8 cellular contexts compared by ENCODE assay signal in genomic region chr15:70528270-70528706, GRCh38.
A peak's percentile ranks its signal among the peaks of the same experiment; 100 is the strongest.
DNase-seq lines count a peak whose midpoint lies in the region; ATAC-seq and TF ChIP-seq lines count a peak whose summit lies in the region.

No MANE protein-coding gene starts in this region.

- H3K9me2 ChIP-seq in GM23338 (ENCODE audit: insufficient read depth) = 0 out of 2 replicates have a peak, but pooled peaks cover 2% of the 10 kb centered on the region

- no peaks in the 10 kb centered on the region for H3K79me2 ChIP-seq in GM23338 (replicated peaks; ENCODE audit: insufficient read depth)

- TF ChIP-seq CTCF in lower lobe of right lung (IDR thresholded peaks at IDR 0.05) (no peak), GM23338 (conservative IDR thresholded peaks at IDR 0.05; ENCODE audit: low read depth in 2 of 2) (no peak)

- H3K27ac ChIP-seq in lower lobe of right lung (peak overlapping the region; percentile 43), GM23338 (ENCODE audit: low read depth) (no peak overlapping the region)

- peak overlapping the region; percentile 64 for H3K4me3 Mint-ChIP-seq in activated T-cell treated with anti-CD3 and anti-CD28 coated beads, Interleukin-2, amount 50 U/mL, for 4 hours
- no peak overlapping the region for H3K4me3 Mint-ChIP-seq in GM23338

- no peak for TF ChIP-seq POLR2A in GM18505 (IDR thresholded peaks at IDR 0.05; ENCODE audit: borderline replicate concordance, extremely low read depth, insufficient read depth, insufficient read length)

- H3K9me3 ChIP-seq in lower lobe of right lung = no peaks in the 10 kb centered on the region

- no peaks in the 10 kb centered on the region for H3K36me3 ChIP-seq in lower lobe of right lung
- no peaks in the 10 kb centered on the region for H3K36me3 ChIP-seq in GM23338 (ENCODE audit: insufficient read depth)

- peaks cover 73% of the 10 kb centered on the region for H3K4me1 Mint-ChIP-seq in activated T-cell treated with anti-CD3 and anti-CD28 coated beads, Interleukin-2, amount 50 U/mL, for 4 hours (ENCODE audit: low read depth)
- peaks cover 23% of the 10 kb centered on the region for H3K4me1 Mint-ChIP-seq in GM23338

- H3K36me3 Mint-ChIP-seq in activated T-cell treated with anti-CD3 and anti-CD28 coated beads, Interleukin-2, amount 50 U/mL, for 4 hours (ENCODE audit: insufficient read depth) = no peaks in the 10 kb centered on the region
- no peaks in the 10 kb centered on the region for H3K36me3 Mint-ChIP-seq in GM23338 (ENCODE audit: low read depth)

- H3K27ac Mint-ChIP-seq in GM23338 = no peak overlapping the region

- no peaks in the 10 kb centered on the region for H4K20me1 ChIP-seq in GM23338 (replicated peaks; ENCODE audit: insufficient read depth)

- ATAC-seq in GM18505 (IDR thresholded peaks at IDR 0.05; ENCODE audit: unreplicated experiment) (peak; percentile 78), HG02798 (IDR thresholded peaks at IDR 0.05; ENCODE audit: poor library complexity, unreplicated experiment) (peak; percentile 79), lower lobe of right lung (peak; percentile 86 to 87), GM23338 (no peak)
- ATAC-seq in activated T-cell treated with anti-CD3 and anti-CD28 coated beads, Interleukin-2, amount 50 U/mL, for 4 hours = peak; percentile 89 to 95

- H3K4me3 ChIP-seq in lower lobe of right lung (peak overlapping the region; percentile 17), GM23338 (no peak overlapping the region)

- peak; percentile 44 for DNase-seq in NK-92 (lab: John Stamatoyannopoulos, UW; ENCODE audit: unreplicated experiment)
- DNase-seq in activated T-cell treated with anti-CD3 and anti-CD28 coated beads, Interleukin-2, amount 50 U/mL, for 4 hours = peak; percentile 39
- DNase-seq in lower lobe of right lung = no peak
- DNase-seq in HuH-7.5 (ENCODE audit: low spot score) = no peak
- no peak for DNase-seq in GM23338 (ENCODE audit: low spot score)
- DNase-seq in COR-L47 (lab: John Stamatoyannopoulos, UW) = no peak

- intact Hi-C loops in lower lobe of right lung (cut with DNase I) = no loop called here

- no peaks in the 10 kb centered on the region for H3F3A ChIP-seq in GM23338 (replicated peaks; ENCODE audit: low read depth)

- H3K4me2 ChIP-seq in GM23338 = no peak overlapping the region

- H3K4me1 ChIP-seq in lower lobe of right lung = peaks cover 16% of the 10 kb centered on the region
- H3K4me1 ChIP-seq in GM23338 (ENCODE audit: insufficient read depth) = peaks cover 2% of the 10 kb centered on the region; the same call in 1 of the 2 replicates

- H3K27me3 Mint-ChIP-seq in activated T-cell treated with anti-CD3 and anti-CD28 coated beads, Interleukin-2, amount 50 U/mL, for 4 hours (ENCODE audit: low read depth) = no peaks in the 10 kb centered on the region
- H3K27me3 Mint-ChIP-seq in GM23338 (ENCODE audit: insufficient read depth, low read depth, poor library complexity) = no peaks in the 10 kb centered on the region

- no peaks in the 10 kb centered on the region for H3K27me3 ChIP-seq in lower lobe of right lung (ENCODE audit: low read depth)
- no peaks in the 10 kb centered on the region for H3K27me3 ChIP-seq in GM23338 (ENCODE audit: insufficient read depth)

- H2AFZ ChIP-seq in GM23338 = no peak overlapping the region

- peaks cover 5% of the 10 kb centered on the region for H3K9me3 Mint-ChIP-seq in activated T-cell treated with anti-CD3 and anti-CD28 coated beads, Interleukin-2, amount 50 U/mL, for 4 hours
- H3K9me3 Mint-ChIP-seq in GM23338 = no peaks in the 10 kb centered on the region; the same call in 2 of the 3 replicates

TF ChIP-seq in GM23338, 12 proteins besides CTCF, POLR2A, EP300 and RAD21 (continues in another document):
- no peak for TF ChIP-seq ZNF114 (CRISPR knock-in tag; IDR thresholded peaks at IDR 0.05)
- TF ChIP-seq NANOG (IDR thresholded peaks at IDR 0.05; ENCODE audit: borderline replicate concordance) = no peak
- no peak for TF ChIP-seq CREB1 (CRISPR knock-in tag; IDR thresholded peaks at IDR 0.05; ENCODE audit: low read depth)
- TF ChIP-seq EZH2 (IDR thresholded peaks at IDR 0.05; ENCODE audit: low read depth, unreplicated experiment) = no peak
- no peak for TF ChIP-seq EZH2phosphoT487 (IDR thresholded peaks at IDR 0.05; ENCODE audit: unreplicated experiment)
- no peak for TF ChIP-seq JUNB (IDR thresholded peaks at IDR 0.05; ENCODE audit: unreplicated experiment)
- no peak for TF ChIP-seq ZNF462 (CRISPR knock-in tag; IDR thresholded peaks at IDR 0.05)
- TF ChIP-seq REST (IDR thresholded peaks at IDR 0.05; ENCODE audit: unreplicated experiment) = no peak
- TF ChIP-seq POLR2AphosphoS5 (IDR thresholded peaks at IDR 0.05; ENCODE audit: low read depth) = no peak

Comparison
In these comparisons a context has a peak if more than half of its experiments do, and no peak if none do; other contexts are left out.
1. DNase-seq: peak in NK-92 (single experiment) and activated T-cell treated with anti-CD3 and anti-CD28 coated beads, Interleukin-2, amount 50 U/mL, for 4 hours (single experiment); none in lower lobe of right lung (single experiment), HuH-7.5 (single experiment), GM23338 (single experiment) and COR-L47 (single experiment).